In the genomic region with DNA sequence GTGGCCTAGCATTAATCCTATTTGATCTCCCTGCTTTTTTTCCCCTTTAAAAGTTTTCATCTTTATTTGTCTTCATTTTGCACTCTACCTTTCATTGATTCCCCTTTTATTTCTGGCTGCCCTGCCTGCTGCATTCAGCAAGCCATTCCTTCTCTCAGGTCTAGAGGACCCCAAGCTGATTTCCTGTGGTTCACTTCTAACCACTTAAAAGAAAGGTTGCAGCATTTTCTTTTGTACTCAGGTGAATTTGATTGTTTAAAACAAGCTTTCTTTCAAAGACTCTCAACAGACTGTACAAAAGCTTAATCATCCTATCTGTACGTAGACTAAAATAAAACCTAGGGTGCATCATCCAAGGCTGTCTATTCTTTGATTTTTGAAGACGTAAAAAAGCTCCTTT, we compare ENCODE assay signal across 18 cellular contexts.
"Had no signal": no experiment of that assay in that cellular context is flagged by ENCODE, and none has a peak within 500 bp of the region (broad histone marks: within the 10 kb centered on the region; RNA-seq: fewer than 3 reads in every experiment).

No MANE protein-coding gene starts in this region.

- H3K4me1 ChIP-seq: adrenal gland, gastrocnemius medialis, lower lobe of right lung, pancreas, upper lobe of right lung had no signal

- H3K27ac Mint-ChIP-seq: activated naive CD4-positive, alpha-beta T cell treated with anti-CD3 and anti-CD28 coated beads, Interleukin-2, amount 10 ng/mL, durations not matched to agents 7 days and 5 days; activated T-cell treated with anti-CD3 and anti-CD28 coated beads, Interleukin-2, amount 50 U/mL, for 24 hours had no signal

- H3K36me3 Mint-ChIP-seq: activated naive CD4-positive, alpha-beta T cell treated with anti-CD3 and anti-CD28 coated beads, Interleukin-2, amount 10 ng/mL, durations not matched to agents 7 days and 5 days had no signal

- H3K9me3 Mint-ChIP-seq: activated naive CD4-positive, alpha-beta T cell treated with anti-CD3 and anti-CD28 coated beads, Interleukin-2, amount 10 ng/mL, durations not matched to agents 7 days and 5 days; activated T-cell treated with anti-CD3 and anti-CD28 coated beads, Interleukin-2, amount 50 U/mL, for 24 hours had no signal

- DNase-seq: activated CD4-positive, alpha-beta T cell treated with anti-CD3 and anti-CD28 coated beads for 1 hour; activated CD4-positive, alpha-beta T cell treated with anti-CD3 and anti-CD28 coated beads, Interleukin-2, amount 50 U/mL, for 4 hours; activated naive CD4-positive, alpha-beta T cell treated with anti-CD3 and anti-CD28 coated beads, Interleukin-2, amount 10 ng/mL, durations not matched to agents 7 days and 5 days; activated T-cell treated with anti-CD3 and anti-CD28 coated beads, Interleukin-2, amount 50 U/mL, for 24 hours; adrenal gland; dermis blood vessel endothelial cell; erythroblast; gastrocnemius medialis; heart right ventricle; left colon; lower lobe of right lung; pancreas; sigmoid colon; stimulated activated CD4-positive, alpha-beta T cell treated with anti-CD3 and anti-CD28 coated beads, Interleukin-1b, Interleukin-23, amount 100 ng/mL, for 48 hours; stomach; T-helper 9 cell; upper lobe of right lung had no signal

- H3K9me3 ChIP-seq: adrenal gland, gastrocnemius medialis, heart right ventricle, lower lobe of right lung, pancreas, sigmoid colon, stomach, thoracic aorta, upper lobe of right lung had no signal

- H3K4me3 Mint-ChIP-seq: activated naive CD4-positive, alpha-beta T cell treated with anti-CD3 and anti-CD28 coated beads, Interleukin-2, amount 10 ng/mL, durations not matched to agents 7 days and 5 days; activated T-cell treated with anti-CD3 and anti-CD28 coated beads, Interleukin-2, amount 50 U/mL, for 24 hours had no signal

- H3K27me3 ChIP-seq: adrenal gland, gastrocnemius medialis, heart right ventricle, pancreas, sigmoid colon, stomach, upper lobe of right lung had no signal

- ATAC-seq: gastrocnemius medialis, heart right ventricle, left colon, lower lobe of right lung, pancreas, upper lobe of right lung had no signal

- H3K4me3 ChIP-seq: adrenal gland, gastrocnemius medialis, heart right ventricle, lower lobe of right lung, pancreas, sigmoid colon, stomach, thoracic aorta, upper lobe of right lung had no signal

- H3K27me3 Mint-ChIP-seq: activated naive CD4-positive, alpha-beta T cell treated with anti-CD3 and anti-CD28 coated beads, Interleukin-2, amount 10 ng/mL, durations not matched to agents 7 days and 5 days; activated T-cell treated with anti-CD3 and anti-CD28 coated beads, Interleukin-2, amount 50 U/mL, for 24 hours had no signal

- H3K36me3 ChIP-seq: adrenal gland, gastrocnemius medialis, lower lobe of right lung, pancreas, sigmoid colon, stomach, thoracic aorta, upper lobe of right lung had no signal

- H3K27ac ChIP-seq: adrenal gland, gastrocnemius medialis, heart right ventricle, lower lobe of right lung, pancreas, sigmoid colon, stomach, thoracic aorta, upper lobe of right lung had no signal
